ENCODE assay signal across 10 cellular contexts in the genomic region with DNA sequence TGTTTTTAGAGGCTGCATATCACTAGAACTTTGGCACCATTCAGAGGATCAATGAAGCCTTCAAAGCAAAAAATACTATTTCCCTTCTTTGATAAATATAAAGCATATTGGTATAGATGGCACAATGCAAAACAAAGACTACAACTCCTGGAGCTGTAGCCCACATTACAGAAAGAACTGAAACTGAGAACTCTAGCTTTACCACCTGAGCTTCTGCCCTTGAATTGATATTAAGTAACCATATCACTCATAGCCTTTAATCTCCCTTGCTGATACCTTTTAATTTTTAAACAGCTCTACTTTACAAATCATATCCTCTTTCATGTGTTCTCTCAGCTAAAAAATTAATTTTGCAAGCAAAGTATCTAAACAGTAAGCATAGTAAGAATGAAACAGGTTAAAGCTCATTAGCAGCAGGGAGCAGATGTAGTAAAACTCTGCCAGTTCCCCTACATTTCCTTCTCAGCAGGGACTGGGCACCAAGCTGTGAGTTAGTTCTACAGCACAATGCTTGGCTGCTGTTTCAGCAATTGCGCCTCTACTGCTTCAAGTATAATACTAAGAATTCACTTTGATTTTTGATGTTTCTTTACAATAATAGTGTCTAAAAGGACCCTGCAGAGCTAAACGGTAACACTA.
DNase-seq lines count a peak whose midpoint lies in the region; ATAC-seq and TF ChIP-seq lines count a peak whose summit lies in the region.
"Had no signal": no experiment of that assay in that cellular context is flagged by ENCODE, and none has a peak within 500 bp of the region (broad histone marks: within the 10 kb centered on the region; RNA-seq: fewer than 3 reads in every experiment).

No MANE protein-coding gene starts in this region.

- intact Hi-C loops in lower leg skin (cut with DNase I; ENCODE audit: low total_unique reads) = no loop called here

- TF ChIP-seq POLR2A in lower leg skin (IDR thresholded peaks at IDR 0.05) = no peak

- TF ChIP-seq CTCF in GM12872 (IDR thresholded peaks at IDR 0.05; ENCODE audit: insufficient read depth, low read depth, low read length) (0 out of 3 replicates have a peak, but pooled peaks have one; percentile 10), astrocyte of the cerebellum (IDR thresholded peaks at IDR 0.05; ENCODE audit: low read depth, low read length, missing control alignments) (peak; percentile 22), lower leg skin (IDR thresholded peaks at IDR 0.05) (no peak)

- DNase-seq in astrocyte of the cerebellum (ENCODE audit: low read depth) (peak; percentile 23), cortex of kidney (lab: John Stamatoyannopoulos, UW) (no peak), NCI-H2029 treated with DMSO at 0.1 percent for 48 hours (lab: John Stamatoyannopoulos, UW) (no peak), kidney tubule cell (ENCODE audit: low spot score) (no peak), lower leg skin (ENCODE audit: low spot score in 2 of 2) (no peak)
- DNase-seq: activated CD4-positive, alpha-beta T cell treated with anti-CD3 and anti-CD28 coated beads, Interleukin-2, amount 50 U/mL, for 48 hours; right lobe of liver had no signal

- WGBS in lower leg skin, 2 donors = 45 to 51% methylated on average over 2 of the region's 2 CpGs

- ATAC-seq in GM21528 (IDR thresholded peaks at IDR 0.05; ENCODE audit: low FRiP score, unreplicated experiment) = peak; percentile 88
- peak; percentile 72 for ATAC-seq in HG03342 (IDR thresholded peaks at IDR 0.05; ENCODE audit: unreplicated experiment)
- ATAC-seq: right lobe of liver had no signal

- H3K4me3 ChIP-seq in astrocyte of the cerebellum (ENCODE audit: low read depth, low read length) (no peak overlapping the region), lower leg skin (ENCODE audit: low read depth, poor library complexity, severe bottlenecking) (no peak overlapping the region)
- H3K4me3 ChIP-seq: right lobe of liver had no signal

- in situ Hi-C loops in astrocyte of the cerebellum (cut with HindIII; ENCODE audit: low sequenced_read_pairs) = no loop called here

Comparison
In these comparisons a context has a peak if more than half of its experiments do, and no peak if none do; other contexts are left out.
1. CTCF ChIP-seq: peak in GM12872 (single experiment) and astrocyte of the cerebellum (single experiment); none in lower leg skin (0 of 3).